2 cellular contexts compared by ENCODE assay signal in the genomic region with DNA sequence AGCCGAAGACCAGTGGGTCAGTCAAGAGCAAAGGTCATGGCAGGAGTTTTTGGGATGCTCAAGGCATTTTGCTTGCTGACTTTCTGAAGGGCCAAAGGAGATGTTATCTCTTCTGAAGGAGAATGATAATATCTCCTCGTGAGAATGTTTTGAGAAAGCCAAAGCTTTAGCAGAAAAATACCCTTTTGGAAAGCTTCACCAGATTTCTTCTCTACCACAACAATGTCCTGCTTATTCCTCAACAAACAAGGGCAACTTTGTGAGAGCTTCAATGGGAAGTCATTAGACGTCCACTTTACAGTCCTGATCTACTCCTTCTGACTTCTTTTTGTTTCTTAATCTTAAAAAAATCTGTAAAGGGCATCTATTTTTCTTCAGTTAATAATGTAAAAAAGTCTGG.
TF ChIP-seq lines count a peak whose summit lies in the region.

No MANE protein-coding gene starts in this region.

TF ChIP-seq in IMR-90, 13 proteins besides CTCF, POLR2A, EP300 and RAD21:
- TF ChIP-seq, protein P1, sequence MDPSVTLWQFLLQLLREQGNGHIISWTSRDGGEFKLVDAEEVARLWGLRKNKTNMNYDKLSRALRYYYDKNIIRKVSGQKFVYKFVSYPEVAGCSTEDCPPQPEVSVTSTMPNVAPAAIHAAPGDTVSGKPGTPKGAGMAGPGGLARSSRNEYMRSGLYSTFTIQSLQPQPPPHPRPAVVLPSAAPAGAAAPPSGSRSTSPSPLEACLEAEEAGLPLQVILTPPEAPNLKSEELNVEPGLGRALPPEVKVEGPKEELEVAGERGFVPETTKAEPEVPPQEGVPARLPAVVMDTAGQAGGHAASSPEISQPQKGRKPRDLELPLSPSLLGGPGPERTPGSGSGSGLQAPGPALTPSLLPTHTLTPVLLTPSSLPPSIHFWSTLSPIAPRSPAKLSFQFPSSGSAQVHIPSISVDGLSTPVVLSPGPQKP (IDR thresholded peaks at IDR 0.05; ENCODE audit: borderline replicate concordance, low read depth, low read length): no peak
- TF ChIP-seq CEBPB (IDR thresholded peaks at IDR 0.05; ENCODE audit: low read depth, low read length) (no peak), FOS (IDR thresholded peaks at IDR 0.05; ENCODE audit: low read depth, low read length) (no peak), BHLHE40 (IDR thresholded peaks at IDR 0.05; ENCODE audit: low read depth, low read length) (no peak), RFX5 (IDR thresholded peaks at IDR 0.05; ENCODE audit: low read depth, low read length) (no peak), NFE2L2 (IDR thresholded peaks at IDR 0.05; ENCODE audit: low read depth, low read length) (no peak), SMC3 (IDR thresholded peaks at IDR 0.05; ENCODE audit: low read depth, low read length) (no peak), MXI1 (IDR thresholded peaks at IDR 0.05; ENCODE audit: borderline replicate concordance, low read depth, low read length) (no peak), USF2 (IDR thresholded peaks at IDR 0.05; ENCODE audit: low read depth, low read length) (no peak), MAZ (IDR thresholded peaks at IDR 0.05; ENCODE audit: borderline replicate concordance, low read depth, low read length) (no peak), MAFK (IDR thresholded peaks at IDR 0.05; ENCODE audit: low read depth, low read length) (no peak), CHD1 (IDR thresholded peaks at IDR 0.05; ENCODE audit: low read depth, low read length) (no peak), RCOR1 (IDR thresholded peaks at IDR 0.05; ENCODE audit: insufficient replicate concordance, low read length) (no peak)

TF ChIP-seq in SK-N-SH, 30 proteins besides CTCF, POLR2A, EP300 and RAD21:
- TF ChIP-seq USF1 (IDR thresholded peaks at IDR 0.05; ENCODE audit: borderline replicate concordance, low read depth) (no peak), RFX5 (IDR thresholded peaks at IDR 0.05; ENCODE audit: low read length) (no peak), TCF12 (IDR thresholded peaks at IDR 0.05) (no peak), SIN3A (IDR thresholded peaks at IDR 0.05; ENCODE audit: borderline replicate concordance, low read depth, low read length) (no peak), YY1 (IDR thresholded peaks at IDR 0.05; ENCODE audit: low read depth) (no peak), FOXJ3 (CRISPR knock-in tag; IDR thresholded peaks at IDR 0.05) (no peak), TAF1 (IDR thresholded peaks at IDR 0.05; ENCODE audit: borderline replicate concordance, low read depth, low read length) (no peak)
- TF ChIP-seq, protein P2, sequence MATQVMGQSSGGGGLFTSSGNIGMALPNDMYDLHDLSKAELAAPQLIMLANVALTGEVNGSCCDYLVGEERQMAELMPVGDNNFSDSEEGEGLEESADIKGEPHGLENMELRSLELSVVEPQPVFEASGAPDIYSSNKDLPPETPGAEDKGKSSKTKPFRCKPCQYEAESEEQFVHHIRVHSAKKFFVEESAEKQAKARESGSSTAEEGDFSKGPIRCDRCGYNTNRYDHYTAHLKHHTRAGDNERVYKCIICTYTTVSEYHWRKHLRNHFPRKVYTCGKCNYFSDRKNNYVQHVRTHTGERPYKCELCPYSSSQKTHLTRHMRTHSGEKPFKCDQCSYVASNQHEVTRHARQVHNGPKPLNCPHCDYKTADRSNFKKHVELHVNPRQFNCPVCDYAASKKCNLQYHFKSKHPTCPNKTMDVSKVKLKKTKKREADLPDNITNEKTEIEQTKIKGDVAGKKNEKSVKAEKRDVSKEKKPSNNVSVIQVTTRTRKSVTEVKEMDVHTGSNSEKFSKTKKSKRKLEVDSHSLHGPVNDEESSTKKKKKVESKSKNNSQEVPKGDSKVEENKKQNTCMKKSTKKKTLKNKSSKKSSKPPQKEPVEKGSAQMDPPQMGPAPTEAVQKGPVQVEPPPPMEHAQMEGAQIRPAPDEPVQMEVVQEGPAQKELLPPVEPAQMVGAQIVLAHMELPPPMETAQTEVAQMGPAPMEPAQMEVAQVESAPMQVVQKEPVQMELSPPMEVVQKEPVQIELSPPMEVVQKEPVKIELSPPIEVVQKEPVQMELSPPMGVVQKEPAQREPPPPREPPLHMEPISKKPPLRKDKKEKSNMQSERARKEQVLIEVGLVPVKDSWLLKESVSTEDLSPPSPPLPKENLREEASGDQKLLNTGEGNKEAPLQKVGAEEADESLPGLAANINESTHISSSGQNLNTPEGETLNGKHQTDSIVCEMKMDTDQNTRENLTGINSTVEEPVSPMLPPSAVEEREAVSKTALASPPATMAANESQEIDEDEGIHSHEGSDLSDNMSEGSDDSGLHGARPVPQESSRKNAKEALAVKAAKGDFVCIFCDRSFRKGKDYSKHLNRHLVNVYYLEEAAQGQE (IDR thresholded peaks at IDR 0.05; ENCODE audit: low read depth, low read length): no peak
